In the genomic region with DNA sequence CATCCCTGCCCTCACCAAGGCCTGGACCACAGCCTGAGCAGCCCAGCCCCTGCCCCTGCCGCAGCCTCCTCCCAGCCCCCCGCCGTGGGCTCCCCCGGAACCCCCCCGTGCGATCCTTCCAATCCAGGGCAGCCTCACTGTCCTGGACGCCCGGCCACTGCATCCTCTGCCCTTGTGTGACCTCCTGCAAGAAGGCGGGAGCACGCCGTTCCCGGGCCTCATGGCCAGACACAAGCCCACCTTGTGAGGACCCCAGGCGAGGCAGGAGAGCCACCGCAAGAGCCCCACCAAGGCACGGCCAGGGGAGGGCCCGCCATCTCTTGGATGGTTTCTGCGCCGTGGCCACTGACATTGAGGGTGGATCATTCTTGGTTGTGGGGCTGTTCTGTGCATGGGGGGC, we compare ENCODE assay signal across 10 cellular contexts. TPM values are rescaled to one million over a fixed set of nuclear protein-coding genes. Genes with fewer than 3 reads are reported as not detected.
DNase-seq lines count a peak whose midpoint lies in the region; ATAC-seq and TF ChIP-seq lines count a peak whose summit lies in the region.
"Had no signal": no experiment of that assay in that cellular context is flagged by ENCODE, and none has a peak within 500 bp of the region (broad histone marks: within the 10 kb centered on the region; RNA-seq: fewer than 3 reads in every experiment).

No MANE protein-coding gene starts in this region.

- H3K27me3 Mint-ChIP-seq in stimulated activated naive CD8-positive, alpha-beta T cell treated with anti-CD3 and anti-CD28 coated beads, Interleukin-15, Interleukin-2, amounts not matched to agents 100 ng/mL and 50 ng/mL, for 24 hours, result no peaks in the 10 kb centered on the region
- no peaks in the 10 kb centered on the region for H3K27me3 Mint-ChIP-seq in activated naive CD8-positive, alpha-beta T cell treated with anti-CD3 and anti-CD28 coated beads, Interleukin-2, amount 50 U/mL, for 24 hours

- peak overlapping the region in 1 of 2 donors; percentile 22 for H3K4me3 ChIP-seq in mucosa of rectum (ENCODE audit: low read length in 2 of 2)

- peak overlapping the region; percentile 63 for H3K4me3 Mint-ChIP-seq in stimulated activated naive CD8-positive, alpha-beta T cell treated with anti-CD3 and anti-CD28 coated beads, Interleukin-15, Interleukin-2, amounts not matched to agents 100 ng/mL and 50 ng/mL, for 24 hours
- peak overlapping the region; percentile 43 for H3K4me3 Mint-ChIP-seq in activated naive CD8-positive, alpha-beta T cell treated with anti-CD3 and anti-CD28 coated beads, Interleukin-2, amount 50 U/mL, for 24 hours

- ATAC-seq in stimulated activated naive CD8-positive, alpha-beta T cell treated with anti-CD3 and anti-CD28 coated beads, Interleukin-15, Interleukin-2, amounts not matched to agents 100 U/mL and 50 U/mL, for 24 hours, result no peak
- ATAC-seq in activated naive CD8-positive, alpha-beta T cell treated with anti-CD3 and anti-CD28 coated beads, Interleukin-2, amount 50 U/mL, for 24 hours, result no peak
- ATAC-seq in GM21423 (IDR thresholded peaks at IDR 0.05; ENCODE audit: unreplicated experiment), result no peak
- no peak for ATAC-seq in esophagus mucosa

- peak overlapping the region; percentile 17 to 54 for H3K9ac ChIP-seq in mucosa of rectum (ENCODE audit: low read depth in 1 of 2, low read length in 2 of 2)

- TF ChIP-seq POLR2A in erythroblast (IDR thresholded peaks at IDR 0.05; ENCODE audit: low read length), result no peak

- H3K4me1 Mint-ChIP-seq in stimulated activated naive CD8-positive, alpha-beta T cell treated with anti-CD3 and anti-CD28 coated beads, Interleukin-15, Interleukin-2, amounts not matched to agents 100 ng/mL and 50 ng/mL, for 24 hours (ENCODE audit: low read depth), result peaks cover 63% of the 10 kb centered on the region
- H3K4me1 Mint-ChIP-seq in activated naive CD8-positive, alpha-beta T cell treated with anti-CD3 and anti-CD28 coated beads, Interleukin-2, amount 50 U/mL, for 24 hours, result peaks cover 54% of the 10 kb centered on the region

- peak overlapping the region; percentile 89 for H3K27ac Mint-ChIP-seq in stimulated activated naive CD8-positive, alpha-beta T cell treated with anti-CD3 and anti-CD28 coated beads, Interleukin-15, Interleukin-2, amounts not matched to agents 100 ng/mL and 50 ng/mL, for 24 hours
- peak overlapping the region; percentile 82 for H3K27ac Mint-ChIP-seq in activated naive CD8-positive, alpha-beta T cell treated with anti-CD3 and anti-CD28 coated beads, Interleukin-2, amount 50 U/mL, for 24 hours

- peak overlapping the region; percentile 50 to 79 for H3K27ac ChIP-seq in mucosa of rectum (ENCODE audit: low read depth in 2 of 2, low read length in 2 of 2)

- no peaks in the 10 kb centered on the region for H3K9me3 Mint-ChIP-seq in stimulated activated naive CD8-positive, alpha-beta T cell treated with anti-CD3 and anti-CD28 coated beads, Interleukin-15, Interleukin-2, amounts not matched to agents 100 ng/mL and 50 ng/mL, for 24 hours
- H3K9me3 Mint-ChIP-seq in activated naive CD8-positive, alpha-beta T cell treated with anti-CD3 and anti-CD28 coated beads, Interleukin-2, amount 50 U/mL, for 24 hours, result no peaks in the 10 kb centered on the region

- no peak for DNase-seq in stimulated activated naive CD8-positive, alpha-beta T cell treated with anti-CD3 and anti-CD28 coated beads, Interleukin-15, Interleukin-2, amounts not matched to agents 100 U/mL and 50 U/mL, for 24 hours
- no peak for DNase-seq in activated naive CD8-positive, alpha-beta T cell treated with anti-CD3 and anti-CD28 coated beads, Interleukin-2, amount 50 U/mL, for 24 hours
- DNase-seq in erythroblast (lab: John Stamatoyannopoulos, UW) (no peak), NCI-H1105 (lab: John Stamatoyannopoulos, UW) (no peak)
- DNase-seq: mesendoderm had no signal

- H3K27me3 ChIP-seq in mucosa of rectum (ENCODE audit: control insufficient read depth in 2 of 2, insufficient read depth in 2 of 2, low read length in 2 of 2), result no peaks in the 10 kb centered on the region

- no peaks in the 10 kb centered on the region for H3K36me3 Mint-ChIP-seq in stimulated activated naive CD8-positive, alpha-beta T cell treated with anti-CD3 and anti-CD28 coated beads, Interleukin-15, Interleukin-2, amounts not matched to agents 100 ng/mL and 50 ng/mL, for 24 hours (ENCODE audit: low read depth)
- H3K36me3 Mint-ChIP-seq in activated naive CD8-positive, alpha-beta T cell treated with anti-CD3 and anti-CD28 coated beads, Interleukin-2, amount 50 U/mL, for 24 hours (ENCODE audit: low read depth), result no peaks in the 10 kb centered on the region

- H3K4me1 ChIP-seq in mucosa of rectum (ENCODE audit: control insufficient read depth in 2 of 2, insufficient read depth in 2 of 2, low read length in 2 of 2), result peaks cover 23 to 27% of the 10 kb centered on the region in 2 donors

- no peaks in the 10 kb centered on the region for H3K9me3 ChIP-seq in mucosa of rectum (ENCODE audit: control insufficient read depth in 2 of 2, low read length in 2 of 2)

- H3K36me3 ChIP-seq in mucosa of rectum (ENCODE audit: control insufficient read depth in 2 of 2, insufficient read depth in 2 of 2, low read length in 2 of 2), result no peaks in the 10 kb centered on the region

RNA-seq across cellular contexts. Expression of a gene that starts 7.8 kb away (rescaled TPM):
- total RNA-seq in esophagus mucosa, result 5.7 TPM

RNA-seq across cellular contexts. Expression of a gene that starts 35.6 kb away (rescaled TPM):
- total RNA-seq in esophagus mucosa, result not detected
- total RNA-seq: sciatic nerve had no signal

RNA-seq across cellular contexts. Expression of a gene that starts 43.6 kb away (rescaled TPM):
- 11.9 TPM for total RNA-seq in esophagus mucosa

RNA-seq across cellular contexts. Expression of a gene that starts 47.0 kb away (rescaled TPM):
- 7.5 TPM for total RNA-seq in esophagus mucosa
